Comparison of ENCODE assay signal across 8 cellular contexts in the genomic region with DNA sequence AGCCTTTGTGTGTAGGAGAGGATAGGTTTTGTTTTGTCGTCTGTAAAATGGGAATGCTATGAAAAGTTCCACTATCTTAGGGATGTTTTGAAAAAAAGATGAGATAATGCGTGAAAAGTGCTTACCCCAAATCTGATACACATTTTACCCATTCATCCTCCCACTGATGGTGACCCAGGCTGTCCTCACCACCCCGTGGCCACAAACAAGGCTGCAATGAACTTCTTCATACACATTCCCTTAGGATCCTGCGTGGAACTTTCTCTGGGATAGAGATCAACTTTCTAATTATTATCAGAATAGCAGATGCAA. TPM values are rescaled to one million over a fixed set of nuclear protein-coding genes. Genes with fewer than 3 reads are reported as not detected.
DNase-seq lines count a peak whose midpoint lies in the region; ATAC-seq and TF ChIP-seq lines count a peak whose summit lies in the region.

No MANE protein-coding gene starts in this region.

- no peak overlapping the region for H3K27ac ChIP-seq in MM.1S (ENCODE audit: low read length)
- H3K27ac ChIP-seq in osteoblast (ENCODE audit: low read depth, low read length), result no peak overlapping the region

- peak overlapping the region; percentile 74 for H3K4me2 ChIP-seq in MM.1S (ENCODE audit: low read depth, low read length)
- peak overlapping the region; percentile 64 for H3K4me2 ChIP-seq in osteoblast (ENCODE audit: insufficient read depth, low read length)

- H3K79me2 ChIP-seq in MM.1S (ENCODE audit: low read length), result no peaks in the 10 kb centered on the region
- H3K79me2 ChIP-seq in osteoblast (ENCODE audit: insufficient read depth, low read length), result no peaks in the 10 kb centered on the region

- no peaks in the 10 kb centered on the region for H3K9me2 ChIP-seq in MM.1S (replicated peaks; ENCODE audit: insufficient read depth, low read length)

- H3F3A ChIP-seq in MM.1S (ENCODE audit: insufficient read depth, low read length), result no peaks in the 10 kb centered on the region

- POLR2A ChIA-PET in Caco-2 (lab: Charles Lee), result no interaction called here

- intact Hi-C loops in Caco-2 (cut with micrococcal nuclease; ENCODE audit: unreplicated experiment), result loop anchor here (1.0 to 2.0 kb wide), 4 partner anchors 28 to 168 kb away; no protein-coding TSS in a partner anchor

- H3K36me3 Mint-ChIP-seq in Caco-2 (ENCODE audit: insufficient read depth, unreplicated experiment), result peaks cover 18% of the 10 kb centered on the region

- ATAC-seq in GM19397 (IDR thresholded peaks at IDR 0.05; ENCODE audit: unreplicated experiment), result no peak

- no peaks in the 10 kb centered on the region for H3K36me3 ChIP-seq in Caco-2 (ENCODE audit: control insufficient read depth, insufficient read depth, low read length)
- no peaks in the 10 kb centered on the region for H3K36me3 ChIP-seq in MM.1S (replicated peaks; ENCODE audit: insufficient read depth, low read length)
- H3K36me3 ChIP-seq in endocrine pancreas (ENCODE audit: control insufficient read depth, insufficient read depth, low read length), result no peaks in the 10 kb centered on the region
- H3K36me3 ChIP-seq in osteoblast (ENCODE audit: insufficient read depth, low read length), result no peaks in the 10 kb centered on the region

- H3K27me3 ChIP-seq in Caco-2 (replicated peaks; ENCODE audit: control insufficient read depth, insufficient read depth, low read length) (no peaks in the 10 kb centered on the region), MM.1S (replicated peaks; ENCODE audit: insufficient read depth, low read length) (peaks cover 14% of the 10 kb centered on the region), endocrine pancreas (ENCODE audit: control insufficient read depth, insufficient read depth, low read length) (no peaks in the 10 kb centered on the region), osteoblast (ENCODE audit: insufficient read depth, low read length) (peaks cover 11% of the 10 kb centered on the region)

- H3K9me3 Mint-ChIP-seq in Caco-2 (ENCODE audit: unreplicated experiment), result peaks cover 12% of the 10 kb centered on the region

- H3K4me3 Mint-ChIP-seq in Caco-2 (ENCODE audit: unreplicated experiment), result peak overlapping the region; percentile 75

- H2AFZ ChIP-seq in MM.1S (ENCODE audit: low read length) (no peak overlapping the region), osteoblast (ENCODE audit: low read length) (no peak overlapping the region)

- H4K20me1 ChIP-seq in MM.1S (ENCODE audit: insufficient read depth, low read length) (no peaks in the 10 kb centered on the region), osteoblast (ENCODE audit: insufficient read depth, low read length) (no peaks in the 10 kb centered on the region)

- BruUV-seq in Caco-2 (replicated peaks; lab: Mats Ljungman, UMichigan), result no TSS peak

- H3K4me3 ChIP-seq in Caco-2 (ENCODE audit: low read depth, low read length) (peak overlapping the region; percentile 84), MM.1S (ENCODE audit: low read length) (peak overlapping the region; percentile 65; the same call in 1 of the 2 replicates), endocrine pancreas (ENCODE audit: control insufficient read depth, insufficient read depth, low read length) (peak overlapping the region; percentile 84), osteoblast (ENCODE audit: insufficient read depth, low read length) (peak overlapping the region; percentile 67)

- DNase-seq in Caco-2, result no peak
- DNase-seq in MM.1S, result no peak
- DNase-seq in osteoblast (ENCODE audit: insufficient read length, low spot score, missing footprints), result no peak
- DNase-seq in amygdala (lab: John Stamatoyannopoulos, UW), result no peak
- no peak for DNase-seq in activated gamma-delta T cell treated with Interleukin-2 at 50 U/mL for 16 hours
- no peak for DNase-seq in AML-193 (lab: John Stamatoyannopoulos, UW)

- peaks cover 4% of the 10 kb centered on the region; the same call in 1 of the 2 replicates for H3K9me3 ChIP-seq in Caco-2
- H3K9me3 ChIP-seq in MM.1S (replicated peaks; ENCODE audit: insufficient read depth, low read length), result no peaks in the 10 kb centered on the region
- H3K9me3 ChIP-seq in endocrine pancreas (ENCODE audit: control insufficient read depth, low read length), result no peaks in the 10 kb centered on the region
- H3K9me3 ChIP-seq in osteoblast (ENCODE audit: low read depth, low read length), result no peaks in the 10 kb centered on the region

- peaks cover 8% of the 10 kb centered on the region for H3K4me1 Mint-ChIP-seq in Caco-2 (ENCODE audit: low read depth, unreplicated experiment)

- peaks cover 3% of the 10 kb centered on the region for H3K27me3 Mint-ChIP-seq in Caco-2 (ENCODE audit: insufficient read depth, unreplicated experiment)

- 0 out of 2 replicates have a peak, but pooled peaks cover 7% of the 10 kb centered on the region for H3K4me1 ChIP-seq in Caco-2
- no peaks in the 10 kb centered on the region for H3K4me1 ChIP-seq in MM.1S (ENCODE audit: low read length)
- no peaks in the 10 kb centered on the region for H3K4me1 ChIP-seq in endocrine pancreas (ENCODE audit: control insufficient read depth, insufficient read depth, low read length)
- H3K4me1 ChIP-seq in osteoblast (ENCODE audit: insufficient read depth, low read length), result no peaks in the 10 kb centered on the region

- CTCF ChIA-PET in Caco-2 (lab: Charles Lee), result interaction anchor here (0.5 kb wide), 1 partner anchor 74 kb away, joined by 9 read pairs; no protein-coding TSS in a partner anchor

- no peak overlapping the region for H3K9ac ChIP-seq in MM.1S (ENCODE audit: low read length)
- peak overlapping the region; percentile 93 for H3K9ac ChIP-seq in endocrine pancreas (ENCODE audit: control insufficient read depth, insufficient read depth, low read length)

- TF ChIP-seq CTCF in Caco-2 (IDR thresholded peaks at IDR 0.05; ENCODE audit: insufficient read depth in 1 of 2, low read depth in 1 of 2, low read length in 1 of 2, severe bottlenecking in 1 of 2, unreplicated experiment in 1 of 2), result no peak
- no peak for TF ChIP-seq CTCF in MM.1S (IDR thresholded peaks at IDR 0.05; ENCODE audit: low read length)
- TF ChIP-seq CTCF in osteoblast (IDR thresholded peaks at IDR 0.05; ENCODE audit: extremely low read depth, low read depth, low read length), result no peak

- no peak overlapping the region for H3K27ac Mint-ChIP-seq in Caco-2 (ENCODE audit: unreplicated experiment)

RNA-seq across cellular contexts. Expression of a gene that starts 0.4 kb away (rescaled TPM):
- total RNA-seq in Caco-2 (2022) (21.4 and 23.9 TPM in 2 replicates), osteoblast (under 0.01 and 0.36 TPM in 2 replicates)

Comparison
In these comparisons a context has a peak if more than half of its experiments do, and no peak if none do; other contexts are left out.
1. RNA of a gene that starts 0.4 kb away (total RNA-seq): 21.4 to 23.9 TPM in Caco-2; under 0.01 to 0.36 TPM in osteoblast; every median in the first group is over 10 times any median in the second.
2. Peak in every context shown above with its lines, with median percentiles within 50 percentile points of each other: H3K4me3 ChIP-seq.